Comparison of ENCODE assay signal across 16 cellular contexts in genomic region chr3:193231201-193231600, GRCh38. TPM values are rescaled to one million over a fixed set of nuclear protein-coding genes. Genes with fewer than 3 reads are reported as not detected.
"Had no signal": no experiment of that assay in that cellular context is flagged by ENCODE, and none has a peak within 500 bp of the region (broad histone marks: within the 10 kb centered on the region; RNA-seq: fewer than 3 reads in every experiment).

No MANE protein-coding gene starts in this region.

- H3K79me2 ChIP-seq: hepatocyte, parathyroid adenoma had no signal

- H3K36me3 Mint-ChIP-seq: naive B cell had no signal

- H3K4me2 ChIP-seq: hepatocyte had no signal

- H3K36me3 ChIP-seq: stomach had no signal

- DNase-seq: activated CD4-positive, alpha-beta T cell treated with anti-CD3 and anti-CD28 coated beads for 36 hours; activated CD8-positive, alpha-beta memory T cell treated with anti-CD3 and anti-CD28 coated beads, Interleukin-2, amount 50 U/mL, for 48 hours; activated CD8-positive, alpha-beta T cell treated with anti-CD3 and anti-CD28 coated beads, Interleukin-2, amount 10 ng/mL, durations not matched to agents 7 days and 5 days; aorta; effector CD8-positive, alpha-beta T cell; kidney glomerular epithelial cell; midbrain; naive B cell; stimulated activated CD4-positive, alpha-beta T cell treated with anti-CD3 and anti-CD28 coated beads, Interleukin-15, amount 100 ng/mL, for 24 hours; stimulated activated CD4-positive, alpha-beta T cell treated with anti-CD3 and anti-CD28 coated beads, Interleukin-4, amount 100 ng/mL, for 4 hours; stomach; T-helper 9 cell had no signal

- H3K27ac ChIP-seq: coronary artery, hepatocyte, parathyroid adenoma, stomach, VCaP had no signal

- ATAC-seq: activated CD4-positive, alpha-beta T cell treated with anti-CD3 and anti-CD28 coated beads for 36 hours; activated CD8-positive, alpha-beta T cell treated with anti-CD3 and anti-CD28 coated beads, Interleukin-2, amount 10 ng/mL, durations not matched to agents 7 days and 5 days had no signal

- H3K4me1 Mint-ChIP-seq: activated CD4-positive, alpha-beta T cell treated with anti-CD3 and anti-CD28 coated beads for 36 hours; naive B cell had no signal

- H3K4me1 ChIP-seq: parathyroid adenoma, stomach had no signal

- H3K4me3 ChIP-seq: coronary artery, hepatocyte, stomach had no signal

- H3K9ac ChIP-seq: parathyroid adenoma had no signal

- H3K4me3 Mint-ChIP-seq: activated CD4-positive, alpha-beta T cell treated with anti-CD3 and anti-CD28 coated beads for 36 hours; activated CD8-positive, alpha-beta T cell treated with anti-CD3 and anti-CD28 coated beads, Interleukin-2, amount 10 ng/mL, durations not matched to agents 7 days and 5 days; naive B cell had no signal

- H3K27ac Mint-ChIP-seq: activated CD4-positive, alpha-beta T cell treated with anti-CD3 and anti-CD28 coated beads for 36 hours; activated CD8-positive, alpha-beta T cell treated with anti-CD3 and anti-CD28 coated beads, Interleukin-2, amount 10 ng/mL, durations not matched to agents 7 days and 5 days; naive B cell had no signal

- H3K9me3 ChIP-seq: stomach had no signal

- H3K27me3 ChIP-seq: hepatocyte had no signal

- H2AFZ ChIP-seq: hepatocyte, parathyroid adenoma had no signal

RNA-seq across cellular contexts. Expression of gene PLAAT1, which starts 9.8 kb away (rescaled TPM):
- total RNA-seq: activated CD8-positive, alpha-beta T cell treated with anti-CD3 and anti-CD28 coated beads, Interleukin-2, amount 10 ng/mL, durations not matched to agents 7 days and 5 days had no signal
